Comparison of ENCODE assay signal across 1 cellular context in the genomic region with DNA sequence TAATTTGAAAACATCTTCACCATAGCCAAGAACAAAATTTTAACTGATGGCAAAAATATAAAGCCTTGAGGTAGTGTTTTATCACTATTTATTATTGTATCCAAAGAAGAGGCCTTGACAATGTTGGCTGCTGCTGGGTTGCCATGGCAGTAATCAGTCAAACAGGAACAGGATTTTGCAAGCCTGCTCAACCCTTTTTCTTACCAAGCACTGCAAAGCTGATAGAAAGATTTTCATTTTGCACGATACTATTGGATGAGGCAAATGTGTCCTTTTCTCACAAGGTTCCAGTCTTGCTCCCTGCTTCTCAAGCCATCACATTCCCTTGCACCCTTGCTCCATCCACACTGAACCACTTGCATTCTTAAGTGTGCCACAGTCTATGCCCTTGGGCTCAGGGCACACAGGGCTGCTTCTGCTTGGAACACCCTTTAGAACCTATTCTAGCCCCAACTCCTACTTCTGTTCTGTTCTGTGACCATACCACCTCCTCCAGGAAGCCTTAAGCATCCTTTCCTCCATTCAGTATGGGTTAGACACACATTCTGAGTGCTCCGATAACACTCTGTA.
TF ChIP-seq lines count a peak whose summit lies in the region.

No MANE protein-coding gene starts in this region.

TF ChIP-seq in A549, 52 proteins besides CTCF, POLR2A, EP300 and RAD21 (continued from another document):
- TF ChIP-seq, protein P1, sequence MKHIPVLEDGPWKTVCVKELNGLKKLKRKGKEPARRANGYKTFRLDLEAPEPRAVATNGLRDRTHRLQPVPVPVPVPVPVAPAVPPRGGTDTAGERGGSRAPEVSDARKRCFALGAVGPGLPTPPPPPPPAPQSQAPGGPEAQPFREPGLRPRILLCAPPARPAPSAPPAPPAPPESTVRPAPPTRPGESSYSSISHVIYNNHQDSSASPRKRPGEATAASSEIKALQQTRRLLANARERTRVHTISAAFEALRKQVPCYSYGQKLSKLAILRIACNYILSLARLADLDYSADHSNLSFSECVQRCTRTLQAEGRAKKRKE (CRISPR knock-in tag; IDR thresholded peaks at IDR 0.05; ENCODE audit: low read depth) = no peak
- no peak for TF ChIP-seq KDM5A (IDR thresholded peaks at IDR 0.05)
- no peak for TF ChIP-seq JUNB (IDR thresholded peaks at IDR 0.05)
- TF ChIP-seq HOXB13 (CRISPR knock-in tag; IDR thresholded peaks at IDR 0.05; ENCODE audit: low read depth) = no peak
- no peak for TF ChIP-seq FOXS1 (CRISPR knock-in tag; IDR thresholded peaks at IDR 0.05)
